ENCODE assay signal across 8 cellular contexts in genomic region chrX:101550825-101551767, GRCh38. TPM values are rescaled to one million over a fixed set of nuclear protein-coding genes. Genes with fewer than 3 reads are reported as not detected.
DNase-seq lines count a peak whose midpoint lies in the region; ATAC-seq and TF ChIP-seq lines count a peak whose summit lies in the region.

No MANE protein-coding gene starts in this region.

- ATAC-seq in right cardiac atrium (peak; percentile 85 to 90), GM21360 (IDR thresholded peaks at IDR 0.05; ENCODE audit: unreplicated experiment) (no peak), HG02759 (IDR thresholded peaks at IDR 0.05; ENCODE audit: unreplicated experiment) (no peak)

- H3K79me1 ChIP-seq in trophoblast cell (ENCODE audit: low read length) = peaks cover 8% of the 10 kb centered on the region

- H3K4me1 ChIP-seq in HUES48 (ENCODE audit: control insufficient read depth, insufficient read depth, low read length) (no peaks in the 10 kb centered on the region), ascending aorta (no peaks in the 10 kb centered on the region), right cardiac atrium (ENCODE audit: control insufficient read depth, insufficient read depth, low read length) (no peaks in the 10 kb centered on the region), trophoblast cell (ENCODE audit: control insufficient read depth in 1 of 2, insufficient read depth in 2 of 2, low read length in 2 of 2) (peaks cover 0 to 2% of the 10 kb centered on the region in 2 experiments)

- peak overlapping the region; percentile 58 for H2BK12ac ChIP-seq in trophoblast cell (ENCODE audit: low read length)

- H3K18ac ChIP-seq in trophoblast cell (ENCODE audit: low read length) = peak overlapping the region; percentile 92

- peak overlapping the region; percentile 87 for H4K12ac ChIP-seq in trophoblast cell (ENCODE audit: low read depth, low read length)

- peak overlapping the region; percentile 91 for H4K8ac ChIP-seq in trophoblast cell (ENCODE audit: low read depth, low read length)

- peak overlapping the region; percentile 75 for H3K4me2 ChIP-seq in trophoblast cell (ENCODE audit: low read length)

- H3K36me3 ChIP-seq in BJ (ENCODE audit: control insufficient read depth, insufficient read depth, low read length) (no peaks in the 10 kb centered on the region; the same call in 1 of the 2 replicates), HUES48 (ENCODE audit: control insufficient read depth, insufficient read depth, low read length) (peaks cover 9% of the 10 kb centered on the region; the same call in 1 of the 2 replicates), ascending aorta (peaks cover 0 to 7% of the 10 kb centered on the region in 2 donors), trophoblast cell (ENCODE audit: control insufficient read depth in 1 of 2, insufficient read depth in 2 of 2, low read length in 2 of 2) (peaks cover 7 to 9% of the 10 kb centered on the region in 2 experiments)

- in situ Hi-C loops in GM13976 (cut with MboI; ENCODE audit: low sequenced_read_pairs, unreplicated experiment) = no loop called here

- intact Hi-C loops in ascending aorta (cut with DNase I) (loop anchor here (2.0 to 5.0 kb wide), 2 partner anchors 142 to 576 kb away; partner anchors contain the start of genes HNRNPH2 and TCEAL2), right cardiac atrium (cut with DNase I) (no loop called here)

- POLR2A ChIA-PET in BJ (lab: Charles Lee) = no interaction called here

- H3K9ac ChIP-seq in HUES48 (ENCODE audit: low read depth, low read length) (peak overlapping the region; percentile 86), trophoblast cell (ENCODE audit: low read length) (peak overlapping the region; percentile 73)

- H3K4me3 ChIP-seq in BJ (ENCODE audit: low read depth, low read length) (peak overlapping the region; percentile 51), HUES48 (ENCODE audit: low read depth, low read length) (peak overlapping the region; percentile 81), ascending aorta (peak overlapping the region; percentile 35 to 78), right cardiac atrium (ENCODE audit: low read length) (peak overlapping the region; percentile 96), trophoblast cell (ENCODE audit: low read depth, low read length) (peak overlapping the region; percentile 70)

- H2AK5ac ChIP-seq in trophoblast cell (ENCODE audit: low read length) = peak overlapping the region; percentile 37

- peak overlapping the region; percentile 85 for H3K14ac ChIP-seq in trophoblast cell (ENCODE audit: low read length)

- H3K27ac ChIP-seq in HUES48 (ENCODE audit: low read depth, low read length) (no peak overlapping the region), ascending aorta (peak overlapping the region; percentile 85 to 93), right cardiac atrium (ENCODE audit: low read length) (peak overlapping the region; percentile 99), trophoblast cell (ENCODE audit: low read depth, low read length) (peak overlapping the region; percentile 54)

- 5% methylated on average over 34 of the region's 34 CpGs for WGBS in right cardiac atrium
- no CpG with 5 or more reads among the region's 34 CpGs for WGBS in trophoblast cell (ENCODE audit: extremely low coverage, insufficient coverage, insufficient read length)

- H3K23ac ChIP-seq in trophoblast cell (ENCODE audit: low read length) = no peak overlapping the region

- CTCF ChIA-PET in BJ (lab: Yijun Ruan, JAX) = interaction anchor here (0.7 kb wide), 1 partner anchor 53 kb away, joined by 8 read pairs; no protein-coding TSS in a partner anchor

- DNase-seq in BJ (ENCODE audit: low read depth) (no peak), ascending aorta (ENCODE audit: low spot score in 2 of 2) (peak in 1 of 2 donors; percentile 72), right cardiac atrium (peak; percentile 60 to 82 (median 77)), trophoblast cell (no peak), GM13976 (ENCODE audit: low spot score) (no peak)

- H4K91ac ChIP-seq in trophoblast cell (ENCODE audit: low read depth, low read length) = peak overlapping the region; percentile 83

- no peaks in the 10 kb centered on the region for H3K27me3 ChIP-seq in BJ (ENCODE audit: control insufficient read depth, insufficient read depth, low read length)
- no peaks in the 10 kb centered on the region for H3K27me3 ChIP-seq in HUES48 (ENCODE audit: control insufficient read depth, insufficient read depth, low read length)
- no peaks in the 10 kb centered on the region for H3K27me3 ChIP-seq in ascending aorta
- H3K27me3 ChIP-seq in right cardiac atrium (ENCODE audit: control insufficient read depth, insufficient read depth) = no peaks in the 10 kb centered on the region
- no peaks in the 10 kb centered on the region for H3K27me3 ChIP-seq in trophoblast cell (ENCODE audit: insufficient read depth, low read length)

- TF ChIP-seq CTCF in BJ (IDR thresholded peaks at IDR 0.05; ENCODE audit: insufficient read depth, low read depth, low read length) (no peak), ascending aorta (IDR thresholded peaks at IDR 0.05) (no peak), GM13976 (IDR thresholded peaks at IDR 0.05; ENCODE audit: borderline replicate concordance, control extremely low read depth, extremely low read depth, insufficient read depth, missing control alignments) (no peak)

- H2BK120ac ChIP-seq in trophoblast cell (ENCODE audit: insufficient read depth, low read length, poor library complexity) = peak overlapping the region; percentile 43

- peaks cover 5% of the 10 kb centered on the region for H3K79me2 ChIP-seq in trophoblast cell (ENCODE audit: control insufficient read depth, insufficient read depth, low read length, poor library complexity)

- peak overlapping the region; percentile 83 for H3K4ac ChIP-seq in trophoblast cell (ENCODE audit: low read depth, low read length)

- peak overlapping the region; percentile 83 for H2AFZ ChIP-seq in trophoblast cell (ENCODE audit: insufficient read depth, low read length, poor library complexity)

- peak overlapping the region; percentile 91 for H2BK5ac ChIP-seq in trophoblast cell (ENCODE audit: low read depth, low read length, poor library complexity)

- H3K9me3 ChIP-seq in HUES48 (ENCODE audit: control insufficient read depth, insufficient read depth, low read length) = peaks cover 26% of the 10 kb centered on the region
- no peaks in the 10 kb centered on the region for H3K9me3 ChIP-seq in ascending aorta
- H3K9me3 ChIP-seq in right cardiac atrium (ENCODE audit: control insufficient read depth, low read length) = no peaks in the 10 kb centered on the region
- no peaks in the 10 kb centered on the region for H3K9me3 ChIP-seq in trophoblast cell (ENCODE audit: insufficient read depth, low read depth, low read length)

RNA-seq across cellular contexts. Expression of gene ARMCX1, which starts 0.7 kb away (rescaled TPM):
- polyA plus RNA-seq in BJ (2011; rRNA removed) (18.9 and 20.9 TPM in 2 replicates), right cardiac atrium (31.2 TPM)
- polyA minus RNA-seq in BJ (2011; rRNA and poly(A)+ RNA removed) = 9.3 and 11.2 TPM in 2 replicates
- total RNA-seq in ascending aorta (9.2 TPM), right cardiac atrium (10 to 100 TPM; 35.3 to 45.6 (median 36.2) TPM)
- polyA plus RNA-seq in trophoblast cell (2013) = 16.6 and 17.9 TPM in 2 replicates

Comparison
In these comparisons a context has a peak if more than half of its experiments do, and no peak if none do; other contexts are left out.
1. DNase-seq: peak in right cardiac atrium (3 of 3); none in BJ (single experiment), trophoblast cell (0 of 2) and GM13976 (single experiment).
2. ATAC-seq: peak in right cardiac atrium (2 of 2); none in GM21360 (single experiment) and HG02759 (single experiment).
3. Peak in every context shown above with its lines, with median percentiles within 50 percentile points of each other: H3K4me3 ChIP-seq.